In the genomic region with DNA sequence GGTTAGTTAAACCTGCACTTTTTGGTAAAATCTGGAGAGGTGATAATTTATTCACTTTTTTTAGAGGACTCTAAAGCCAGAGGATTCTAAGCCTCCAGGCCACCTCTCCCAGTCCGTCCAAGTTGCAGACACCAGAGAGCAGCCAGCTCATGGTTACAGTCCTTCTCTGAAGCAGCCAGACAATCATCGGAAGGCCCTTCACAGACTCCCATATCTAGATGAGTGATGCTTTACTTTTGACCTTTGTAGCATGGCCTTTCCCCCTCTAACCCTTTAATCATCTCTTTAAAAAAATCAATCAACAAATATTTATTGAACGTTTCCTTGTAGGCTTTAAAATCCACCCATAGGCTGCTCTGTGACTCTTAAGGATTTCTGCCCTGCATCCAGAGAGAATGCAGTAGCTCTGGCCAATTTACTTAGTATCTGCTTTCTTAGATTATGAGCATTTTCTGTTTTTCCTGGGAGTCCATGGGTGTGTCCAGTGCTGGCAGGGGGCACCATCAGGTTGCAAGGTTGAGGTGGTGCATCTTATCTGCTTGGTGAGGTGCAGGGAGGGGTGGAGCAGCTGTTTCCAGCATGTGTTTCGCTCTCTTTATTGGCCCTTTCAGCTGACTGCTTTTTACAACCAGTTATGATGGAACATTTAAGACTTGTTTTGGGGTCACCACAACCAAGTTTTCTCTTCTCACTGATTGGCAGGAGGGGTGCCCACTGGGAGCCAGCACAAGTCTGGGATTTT, we compare ENCODE assay signal across 10 cellular contexts. TPM values are rescaled to one million over a fixed set of nuclear protein-coding genes. Genes with fewer than 3 reads are reported as not detected.
DNase-seq lines count a peak whose midpoint lies in the region; ATAC-seq and TF ChIP-seq lines count a peak whose summit lies in the region.
"Had no signal": no experiment of that assay in that cellular context is flagged by ENCODE, and none has a peak within 500 bp of the region (broad histone marks: within the 10 kb centered on the region; RNA-seq: fewer than 3 reads in every experiment).

No MANE protein-coding gene starts in this region.

- H3K27ac ChIP-seq in spleen = peak overlapping the region in 5 of 8 donors; percentile 11 to 54 (median 29)
- H3K27ac ChIP-seq: SJCRH30 had no signal

- no peaks in the 10 kb centered on the region for H3K27me3 Mint-ChIP-seq in activated T-cell treated with anti-CD3 and anti-CD28 coated beads, Interleukin-2, amount 50 U/mL, for 24 hours
- no peaks in the 10 kb centered on the region for H3K27me3 Mint-ChIP-seq in activated T-cell treated with anti-CD3 and anti-CD28 coated beads, Interleukin-2, amount 50 U/mL, for 4 hours (ENCODE audit: low read depth)

- no peaks in the 10 kb centered on the region for H3K9me3 ChIP-seq in spleen
- H3K9me3 ChIP-seq: SJCRH30 had no signal

- 76 to 84% (median 77%) methylated on average over 4 of the region's 4 CpGs for WGBS in spleen, 5 donors

- TF ChIP-seq CTCF in spleen (IDR thresholded peaks at IDR 0.05 in 8 of 11, conservative IDR thresholded peaks at IDR 0.05 in 3 of 11) (no peak), omental fat pad (IDR thresholded peaks at IDR 0.05) (no peak)

- H3K27me3 ChIP-seq in spleen (replicated peaks in 1 of 7) = no peaks in the 10 kb centered on the region
- H3K27me3 ChIP-seq: SJCRH30 had no signal

- no peak for ATAC-seq in activated T-cell treated with anti-CD3 and anti-CD28 coated beads, Interleukin-2, amount 50 U/mL, for 4 hours
- ATAC-seq in omental fat pad (ENCODE audit: low FRiP score) = no peak

- no peak for DNase-seq in activated T-cell treated with anti-CD3 and anti-CD28 coated beads, Interleukin-2, amount 50 U/mL, for 24 hours
- no peak for DNase-seq in activated T-cell treated with anti-CD3 and anti-CD28 coated beads, Interleukin-2, amount 50 U/mL, for 4 hours
- peak; percentile 21 for DNase-seq in SK-N-DZ (ENCODE audit: low spot score)
- peak; percentile 89 to 93 for DNase-seq in erythroblast (lab: John Stamatoyannopoulos, UW)
- DNase-seq in spleen = no peak
- no peak for DNase-seq in stimulated activated naive CD4-positive, alpha-beta T cell (lab: John Stamatoyannopoulos, UW)
- no peak for DNase-seq in COLO668 (lab: John Stamatoyannopoulos, UW; ENCODE audit: unreplicated experiment)
- no peak for DNase-seq in omental fat pad (ENCODE audit: low spot score)
- DNase-seq: occipital lobe, SJCRH30 had no signal

- peak overlapping the region; percentile 86 for H3K27ac Mint-ChIP-seq in activated T-cell treated with anti-CD3 and anti-CD28 coated beads, Interleukin-2, amount 50 U/mL, for 24 hours

- intact Hi-C loops in spleen (cut with DNase I; ENCODE audit: low total_unique reads) = no loop called here

- H3K4me3 Mint-ChIP-seq in activated T-cell treated with anti-CD3 and anti-CD28 coated beads, Interleukin-2, amount 50 U/mL, for 24 hours = peak overlapping the region; percentile 43
- H3K4me3 Mint-ChIP-seq in activated T-cell treated with anti-CD3 and anti-CD28 coated beads, Interleukin-2, amount 50 U/mL, for 4 hours = no peak overlapping the region

- peaks cover 86% of the 10 kb centered on the region for H3K4me1 Mint-ChIP-seq in activated T-cell treated with anti-CD3 and anti-CD28 coated beads, Interleukin-2, amount 50 U/mL, for 24 hours (ENCODE audit: low read depth)
- peaks cover 79% of the 10 kb centered on the region for H3K4me1 Mint-ChIP-seq in activated T-cell treated with anti-CD3 and anti-CD28 coated beads, Interleukin-2, amount 50 U/mL, for 4 hours (ENCODE audit: low read depth)

- no peak overlapping the region for H3K4me3 ChIP-seq in spleen
- H3K4me3 ChIP-seq: SJCRH30 had no signal

- TF ChIP-seq POLR2A in erythroblast (IDR thresholded peaks at IDR 0.05; ENCODE audit: low read length) (no peak), spleen (IDR thresholded peaks at IDR 0.05) (no peak)

- peaks cover 44 to 100% (median 85%) of the 10 kb centered on the region in 6 donors for H3K4me1 ChIP-seq in spleen

- no peaks in the 10 kb centered on the region for H3K36me3 ChIP-seq in spleen
- H3K36me3 ChIP-seq: SJCRH30 had no signal

- H3K36me3 Mint-ChIP-seq in activated T-cell treated with anti-CD3 and anti-CD28 coated beads, Interleukin-2, amount 50 U/mL, for 24 hours (ENCODE audit: low read depth) = peaks cover 58% of the 10 kb centered on the region
- H3K36me3 Mint-ChIP-seq in activated T-cell treated with anti-CD3 and anti-CD28 coated beads, Interleukin-2, amount 50 U/mL, for 4 hours (ENCODE audit: insufficient read depth) = peaks cover 17% of the 10 kb centered on the region

- no peaks in the 10 kb centered on the region for H3K9me3 Mint-ChIP-seq in activated T-cell treated with anti-CD3 and anti-CD28 coated beads, Interleukin-2, amount 50 U/mL, for 24 hours
- H3K9me3 Mint-ChIP-seq in activated T-cell treated with anti-CD3 and anti-CD28 coated beads, Interleukin-2, amount 50 U/mL, for 4 hours = no peaks in the 10 kb centered on the region

RNA-seq across cellular contexts. Expression of gene JARID2, which starts 58.6 kb away (rescaled TPM):
- total RNA-seq in activated T-cell treated with anti-CD3 and anti-CD28 coated beads, Interleukin-2, amount 50 U/mL, for 4 hours = 10 to 100 TPM; 32.6 to 43.6 (median 37.2) TPM
- polyA plus RNA-seq in SK-N-DZ (2014; cell fraction: cytosol; rRNA removed) = 25.1 and 33.1 TPM in 2 replicates
- 38.6 and 40.6 TPM in 2 replicates for polyA plus RNA-seq in SK-N-DZ (2014; cell fraction: nucleus; rRNA removed)
- total RNA-seq in spleen (10 to 100 TPM; 18.6 to 27.1 (median 22.0) TPM), omental fat pad (10 to 100 TPM; 10.8 to 31.6 (median 14.3) TPM)
- 1 to 10 TPM; 4.4 to 5.6 (median 5.3) TPM for polyA plus RNA-seq in spleen

Comparison
In these comparisons a context has a peak if more than half of its experiments do, and no peak if none do; other contexts are left out.
1. DNase-seq: peak in SK-N-DZ (single experiment) and erythroblast (2 of 2); none in activated T-cell treated with anti-CD3 and anti-CD28 coated beads, Interleukin-2, amount 50 U/mL, for 24 hours (single experiment), activated T-cell treated with anti-CD3 and anti-CD28 coated beads, Interleukin-2, amount 50 U/mL, for 4 hours (single experiment), spleen (single experiment), stimulated activated naive CD4-positive, alpha-beta T cell (0 of 6), COLO668 (single experiment) and omental fat pad (single experiment).